5 cellular contexts compared by ENCODE assay signal in genomic region chr10:106213493-106213892, GRCh38.
"Had no signal": no experiment of that assay in that cellular context is flagged by ENCODE, and none has a peak within 500 bp of the region (broad histone marks: within the 10 kb centered on the region; RNA-seq: fewer than 3 reads in every experiment).

No MANE protein-coding gene starts in this region.

- ATAC-seq: K562 had no signal

- DNase-seq: IMR-90, KBM-7 had no signal

- H3K27ac ChIP-seq: HL-60 had no signal

- H3K4me3 ChIP-seq: K562 had no signal

- FAIRE-seq: HTR-8/SVneo, K562 had no signal
